ENCODE assay signal across 1 cellular context in the genomic region with DNA sequence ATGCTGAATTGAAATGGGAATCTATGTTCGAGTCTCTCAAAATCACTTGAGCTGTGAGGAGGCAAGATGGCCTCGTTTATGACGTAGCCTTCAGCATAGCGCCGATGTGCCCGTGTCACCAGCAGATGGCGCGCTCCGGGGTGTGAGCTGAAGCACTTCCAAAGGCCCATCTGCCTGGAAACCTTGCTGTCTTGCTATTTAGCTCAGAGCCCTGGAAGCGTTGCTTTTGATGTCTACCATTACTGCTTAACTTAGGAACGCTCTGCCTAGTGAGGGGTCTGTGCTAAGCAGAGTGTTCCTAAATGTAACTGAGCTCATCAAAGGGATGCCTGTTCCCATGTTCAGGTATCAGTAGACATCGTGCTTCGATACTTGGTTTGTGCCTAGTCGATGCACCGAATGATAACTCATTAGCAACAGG.
A peak's percentile ranks its signal among the peaks of the same experiment; 100 is the strongest.
TF ChIP-seq lines count a peak whose summit lies in the region.

No MANE protein-coding gene starts in this region.

TF ChIP-seq in HepG2, 621 proteins besides CTCF, POLR2A, EP300 and RAD21 (continued from another document and continues in another):
- TF ChIP-seq, protein P1, sequence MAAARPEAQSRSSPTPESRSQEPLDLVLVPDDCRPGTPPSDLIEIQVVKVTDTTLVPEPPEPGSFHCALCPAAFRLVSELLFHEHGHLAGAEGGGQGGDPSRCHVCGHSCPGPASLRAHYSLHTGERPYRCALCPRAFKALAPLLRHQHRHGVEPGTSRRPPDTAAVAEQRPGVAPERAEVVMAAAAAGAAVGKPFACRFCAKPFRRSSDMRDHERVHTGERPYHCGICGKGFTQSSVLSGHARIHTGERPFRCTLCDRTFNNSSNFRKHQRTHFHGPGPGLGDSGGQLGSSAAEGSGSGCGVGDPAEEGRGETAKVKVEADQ (CRISPR knock-in tag; IDR thresholded peaks at IDR 0.05; ENCODE audit: borderline replicate concordance): peak; percentile 71; the same call in 1 of the 2 replicates
- TF ChIP-seq HNRNPLL (IDR thresholded peaks at IDR 0.05; ENCODE audit: low read depth, low read length, poor library complexity, severe bottlenecking): no peak
- TF ChIP-seq ZKSCAN1 (IDR thresholded peaks at IDR 0.05; ENCODE audit: low read length): no peak; the same call in 1 of the 2 replicates
- TF ChIP-seq, protein P2, sequence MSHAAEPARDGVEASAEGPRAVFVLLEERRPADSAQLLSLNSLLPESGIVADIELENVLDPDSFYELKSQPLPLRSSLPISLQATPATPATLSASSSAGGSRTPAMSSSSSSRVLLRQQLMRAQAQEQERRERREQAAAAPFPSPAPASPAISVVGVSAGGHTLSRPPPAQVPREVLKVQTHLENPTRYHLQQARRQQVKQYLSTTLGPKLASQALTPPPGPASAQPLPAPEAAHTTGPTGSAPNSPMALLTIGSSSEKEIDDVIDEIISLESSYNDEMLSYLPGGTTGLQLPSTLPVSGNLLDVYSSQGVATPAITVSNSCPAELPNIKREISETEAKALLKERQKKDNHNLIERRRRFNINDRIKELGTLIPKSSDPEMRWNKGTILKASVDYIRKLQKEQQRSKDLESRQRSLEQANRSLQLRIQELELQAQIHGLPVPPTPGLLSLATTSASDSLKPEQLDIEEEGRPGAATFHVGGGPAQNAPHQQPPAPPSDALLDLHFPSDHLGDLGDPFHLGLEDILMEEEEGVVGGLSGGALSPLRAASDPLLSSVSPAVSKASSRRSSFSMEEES (CRISPR knock-in tag; IDR thresholded peaks at IDR 0.05): no peak
- TF ChIP-seq ZNF367 (CRISPR knock-in tag; IDR thresholded peaks at IDR 0.05; ENCODE audit: borderline replicate concordance): no peak
- TF ChIP-seq, protein P3, sequence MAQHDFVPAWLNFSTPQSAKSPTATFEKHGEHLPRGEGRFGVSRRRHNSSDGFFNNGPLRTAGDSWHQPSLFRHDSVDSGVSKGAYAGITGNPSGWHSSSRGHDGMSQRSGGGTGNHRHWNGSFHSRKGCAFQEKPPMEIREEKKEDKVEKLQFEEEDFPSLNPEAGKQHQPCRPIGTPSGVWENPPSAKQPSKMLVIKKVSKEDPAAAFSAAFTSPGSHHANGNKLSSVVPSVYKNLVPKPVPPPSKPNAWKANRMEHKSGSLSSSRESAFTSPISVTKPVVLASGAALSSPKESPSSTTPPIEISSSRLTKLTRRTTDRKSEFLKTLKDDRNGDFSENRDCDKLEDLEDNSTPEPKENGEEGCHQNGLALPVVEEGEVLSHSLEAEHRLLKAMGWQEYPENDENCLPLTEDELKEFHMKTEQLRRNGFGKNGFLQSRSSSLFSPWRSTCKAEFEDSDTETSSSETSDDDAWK (CRISPR knock-in tag; IDR thresholded peaks at IDR 0.05): no peak
- TF ChIP-seq BHLHE40 (IDR thresholded peaks at IDR 0.05; ENCODE audit: low read length): peak; percentile 58; the same call in 1 of the 2 replicates
- TF ChIP-seq ZNF3 (CRISPR knock-in tag; IDR thresholded peaks at IDR 0.05): 0 out of 2 replicates have a peak, but pooled peaks have one; percentile 44
- no peak for TF ChIP-seq ZNF773 (CRISPR knock-in tag; IDR thresholded peaks at IDR 0.05; ENCODE audit: borderline replicate concordance)
- TF ChIP-seq, protein P4, sequence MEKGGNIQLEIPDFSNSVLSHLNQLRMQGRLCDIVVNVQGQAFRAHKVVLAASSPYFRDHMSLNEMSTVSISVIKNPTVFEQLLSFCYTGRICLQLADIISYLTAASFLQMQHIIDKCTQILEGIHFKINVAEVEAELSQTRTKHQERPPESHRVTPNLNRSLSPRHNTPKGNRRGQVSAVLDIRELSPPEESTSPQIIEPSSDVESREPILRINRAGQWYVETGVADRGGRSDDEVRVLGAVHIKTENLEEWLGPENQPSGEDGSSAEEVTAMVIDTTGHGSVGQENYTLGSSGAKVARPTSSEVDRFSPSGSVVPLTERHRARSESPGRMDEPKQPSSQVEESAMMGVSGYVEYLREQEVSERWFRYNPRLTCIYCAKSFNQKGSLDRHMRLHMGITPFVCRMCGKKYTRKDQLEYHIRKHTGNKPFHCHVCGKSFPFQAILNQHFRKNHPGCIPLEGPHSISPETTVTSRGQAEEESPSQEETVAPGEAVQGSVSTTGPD (CRISPR knock-in tag; IDR thresholded peaks at IDR 0.05): no peak
- no peak for TF ChIP-seq ARID2 (CRISPR knock-in tag; IDR thresholded peaks at IDR 0.05; ENCODE audit: borderline replicate concordance)
- TF ChIP-seq ZNF296 (CRISPR knock-in tag; conservative IDR thresholded peaks at IDR 0.05): no peak
- TF ChIP-seq, protein P5, sequence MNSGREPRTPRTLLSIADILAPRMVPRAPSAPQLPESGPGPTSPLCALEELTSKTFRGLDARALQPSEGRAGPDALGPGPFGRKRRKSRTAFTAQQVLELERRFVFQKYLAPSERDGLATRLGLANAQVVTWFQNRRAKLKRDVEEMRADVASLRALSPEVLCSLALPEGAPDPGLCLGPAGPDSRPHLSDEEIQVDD (CRISPR knock-in tag; IDR thresholded peaks at IDR 0.05; ENCODE audit: borderline replicate concordance): no peak
- TF ChIP-seq, protein P6, sequence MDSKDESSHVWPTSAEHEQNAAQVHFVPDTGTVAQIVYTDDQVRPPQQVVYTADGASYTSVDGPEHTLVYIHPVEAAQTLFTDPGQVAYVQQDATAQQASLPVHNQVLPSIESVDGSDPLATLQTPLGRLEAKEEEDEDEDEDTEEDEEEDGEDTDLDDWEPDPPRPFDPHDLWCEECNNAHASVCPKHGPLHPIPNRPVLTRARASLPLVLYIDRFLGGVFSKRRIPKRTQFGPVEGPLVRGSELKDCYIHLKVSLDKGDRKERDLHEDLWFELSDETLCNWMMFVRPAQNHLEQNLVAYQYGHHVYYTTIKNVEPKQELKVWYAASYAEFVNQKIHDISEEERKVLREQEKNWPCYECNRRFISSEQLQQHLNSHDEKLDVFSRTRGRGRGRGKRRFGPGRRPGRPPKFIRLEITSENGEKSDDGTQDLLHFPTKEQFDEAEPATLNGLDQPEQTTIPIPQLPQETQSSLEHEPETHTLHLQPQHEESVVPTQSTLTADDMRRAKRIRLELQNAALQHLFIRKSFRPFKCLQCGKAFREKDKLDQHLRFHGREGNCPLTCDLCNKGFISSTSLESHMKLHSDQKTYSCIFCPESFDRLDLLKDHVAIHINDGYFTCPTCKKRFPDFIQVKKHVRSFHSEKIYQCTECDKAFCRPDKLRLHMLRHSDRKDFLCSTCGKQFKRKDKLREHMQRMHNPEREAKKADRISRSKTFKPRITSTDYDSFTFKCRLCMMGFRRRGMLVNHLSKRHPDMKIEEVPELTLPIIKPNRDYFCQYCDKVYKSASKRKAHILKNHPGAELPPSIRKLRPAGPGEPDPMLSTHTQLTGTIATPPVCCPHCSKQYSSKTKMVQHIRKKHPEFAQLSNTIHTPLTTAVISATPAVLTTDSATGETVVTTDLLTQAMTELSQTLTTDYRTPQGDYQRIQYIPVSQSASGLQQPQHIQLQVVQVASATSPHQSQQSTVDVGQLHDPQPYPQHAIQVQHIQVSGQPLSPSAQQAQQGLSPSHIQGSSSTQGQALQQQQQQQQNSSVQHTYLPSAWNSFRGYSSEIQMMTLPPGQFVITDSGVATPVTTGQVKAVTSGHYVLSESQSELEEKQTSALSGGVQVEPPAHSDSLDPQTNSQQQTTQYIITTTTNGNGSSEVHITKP (CRISPR knock-in tag; IDR thresholded peaks at IDR 0.05; ENCODE audit: low read depth): peak; percentile 32; the same call in 1 of the 2 replicates
- TF ChIP-seq ZNF749 (CRISPR knock-in tag; IDR thresholded peaks at IDR 0.05; ENCODE audit: borderline replicate concordance): no peak
- TF ChIP-seq NFKB2 (CRISPR knock-in tag; IDR thresholded peaks at IDR 0.05; ENCODE audit: borderline replicate concordance): no peak
- TF ChIP-seq KLF16 (CRISPR knock-in tag; IDR thresholded peaks at IDR 0.05): 0 out of 4 replicates have a peak, but pooled peaks of 1 of the 2 experiments have one; percentile 40
- no peak for TF ChIP-seq NFRKB (IDR thresholded peaks at IDR 0.05)
- TF ChIP-seq KAT7 (CRISPR knock-in tag; IDR thresholded peaks at IDR 0.05; ENCODE audit: borderline replicate concordance): peak; percentile 79; the same call in 1 of the 2 replicates
- TF ChIP-seq RCOR2 (CRISPR knock-in tag; IDR thresholded peaks at IDR 0.05): peak; percentile 48; the same call in 1 of the 2 replicates
- TF ChIP-seq HIVEP1 (CRISPR knock-in tag; IDR thresholded peaks at IDR 0.05): no peak
- TF ChIP-seq ZNF33A (CRISPR knock-in tag; IDR thresholded peaks at IDR 0.05; ENCODE audit: borderline replicate concordance): no peak
- TF ChIP-seq HDAC1 (CRISPR knock-in tag; IDR thresholded peaks at IDR 0.05): peak; percentile 40; the same call in 1 of the 2 replicates
- TF ChIP-seq, protein P7, sequence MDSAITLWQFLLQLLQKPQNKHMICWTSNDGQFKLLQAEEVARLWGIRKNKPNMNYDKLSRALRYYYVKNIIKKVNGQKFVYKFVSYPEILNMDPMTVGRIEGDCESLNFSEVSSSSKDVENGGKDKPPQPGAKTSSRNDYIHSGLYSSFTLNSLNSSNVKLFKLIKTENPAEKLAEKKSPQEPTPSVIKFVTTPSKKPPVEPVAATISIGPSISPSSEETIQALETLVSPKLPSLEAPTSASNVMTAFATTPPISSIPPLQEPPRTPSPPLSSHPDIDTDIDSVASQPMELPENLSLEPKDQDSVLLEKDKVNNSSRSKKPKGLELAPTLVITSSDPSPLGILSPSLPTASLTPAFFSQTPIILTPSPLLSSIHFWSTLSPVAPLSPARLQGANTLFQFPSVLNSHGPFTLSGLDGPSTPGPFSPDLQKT (CRISPR knock-in tag; IDR thresholded peaks at IDR 0.05; ENCODE audit: borderline replicate concordance): no peak
- no peak for TF ChIP-seq ASH2L (IDR thresholded peaks at IDR 0.05; ENCODE audit: insufficient read length, low read depth, low read length)
- TF ChIP-seq ZNF451 (CRISPR knock-in tag; IDR thresholded peaks at IDR 0.05): 0 out of 2 replicates have a peak, but pooled peaks have one; percentile 44
- TF ChIP-seq TAF15 (IDR thresholded peaks at IDR 0.05; ENCODE audit: low read depth, low read length, poor library complexity, severe bottlenecking): no peak
- no peak for TF ChIP-seq HMG20B (CRISPR knock-in tag; conservative IDR thresholded peaks at IDR 0.05)
- no peak for TF ChIP-seq KDM1A (CRISPR knock-in tag; IDR thresholded peaks at IDR 0.05)
- no peak for TF ChIP-seq ZNF30 (CRISPR knock-in tag; IDR thresholded peaks at IDR 0.05)
- TF ChIP-seq, protein P8, sequence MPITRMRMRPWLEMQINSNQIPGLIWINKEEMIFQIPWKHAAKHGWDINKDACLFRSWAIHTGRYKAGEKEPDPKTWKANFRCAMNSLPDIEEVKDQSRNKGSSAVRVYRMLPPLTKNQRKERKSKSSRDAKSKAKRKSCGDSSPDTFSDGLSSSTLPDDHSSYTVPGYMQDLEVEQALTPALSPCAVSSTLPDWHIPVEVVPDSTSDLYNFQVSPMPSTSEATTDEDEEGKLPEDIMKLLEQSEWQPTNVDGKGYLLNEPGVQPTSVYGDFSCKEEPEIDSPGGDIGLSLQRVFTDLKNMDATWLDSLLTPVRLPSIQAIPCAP (CRISPR knock-in tag; IDR thresholded peaks at IDR 0.05; ENCODE audit: low read depth): no peak
- TF ChIP-seq ZNF24 (IDR thresholded peaks at IDR 0.05): no peak
- TF ChIP-seq NFE2 (CRISPR knock-in tag; IDR thresholded peaks at IDR 0.05): no peak
- no peak for TF ChIP-seq ZNF510 (CRISPR knock-in tag; IDR thresholded peaks at IDR 0.05; ENCODE audit: low read depth)
- TF ChIP-seq ZNF629 (CRISPR knock-in tag; conservative IDR thresholded peaks at IDR 0.05): no peak
- peak; percentile 56; the same call in 1 of the 2 replicates for TF ChIP-seq FOXA3 (CRISPR knock-in tag; IDR thresholded peaks at IDR 0.05)
- TF ChIP-seq, protein P9, sequence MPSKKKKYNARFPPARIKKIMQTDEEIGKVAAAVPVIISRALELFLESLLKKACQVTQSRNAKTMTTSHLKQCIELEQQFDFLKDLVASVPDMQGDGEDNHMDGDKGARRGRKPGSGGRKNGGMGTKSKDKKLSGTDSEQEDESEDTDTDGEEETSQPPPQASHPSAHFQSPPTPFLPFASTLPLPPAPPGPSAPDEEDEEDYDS (CRISPR knock-in tag; IDR thresholded peaks at IDR 0.05): peak; percentile 29; the same call in 1 of the 2 replicates
- TF ChIP-seq, protein P10, sequence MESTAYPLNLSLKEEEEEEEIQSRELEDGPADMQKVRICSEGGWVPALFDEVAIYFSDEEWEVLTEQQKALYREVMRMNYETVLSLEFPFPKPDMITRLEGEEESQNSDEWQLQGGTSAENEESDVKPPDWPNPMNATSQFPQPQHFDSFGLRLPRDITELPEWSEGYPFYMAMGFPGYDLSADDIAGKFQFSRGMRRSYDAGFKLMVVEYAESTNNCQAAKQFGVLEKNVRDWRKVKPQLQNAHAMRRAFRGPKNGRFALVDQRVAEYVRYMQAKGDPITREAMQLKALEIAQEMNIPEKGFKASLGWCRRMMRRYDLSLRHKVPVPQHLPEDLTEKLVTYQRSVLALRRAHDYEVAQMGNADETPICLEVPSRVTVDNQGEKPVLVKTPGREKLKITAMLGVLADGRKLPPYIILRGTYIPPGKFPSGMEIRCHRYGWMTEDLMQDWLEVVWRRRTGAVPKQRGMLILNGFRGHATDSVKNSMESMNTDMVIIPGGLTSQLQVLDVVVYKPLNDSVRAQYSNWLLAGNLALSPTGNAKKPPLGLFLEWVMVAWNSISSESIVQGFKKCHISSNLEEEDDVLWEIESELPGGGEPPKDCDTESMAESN (CRISPR knock-in tag; conservative IDR thresholded peaks at IDR 0.05): no peak
- no peak for TF ChIP-seq SYNCRIP (IDR thresholded peaks at IDR 0.05; ENCODE audit: insufficient read depth, low read depth, low read length)
- TF ChIP-seq ZNF563 (CRISPR knock-in tag; IDR thresholded peaks at IDR 0.05): peak; percentile 38; the same call in 1 of the 2 replicates
- TF ChIP-seq, protein P11, sequence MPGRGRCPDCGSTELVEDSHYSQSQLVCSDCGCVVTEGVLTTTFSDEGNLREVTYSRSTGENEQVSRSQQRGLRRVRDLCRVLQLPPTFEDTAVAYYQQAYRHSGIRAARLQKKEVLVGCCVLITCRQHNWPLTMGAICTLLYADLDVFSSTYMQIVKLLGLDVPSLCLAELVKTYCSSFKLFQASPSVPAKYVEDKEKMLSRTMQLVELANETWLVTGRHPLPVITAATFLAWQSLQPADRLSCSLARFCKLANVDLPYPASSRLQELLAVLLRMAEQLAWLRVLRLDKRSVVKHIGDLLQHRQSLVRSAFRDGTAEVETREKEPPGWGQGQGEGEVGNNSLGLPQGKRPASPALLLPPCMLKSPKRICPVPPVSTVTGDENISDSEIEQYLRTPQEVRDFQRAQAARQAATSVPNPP (CRISPR knock-in tag; IDR thresholded peaks at IDR 0.05): no peak
- TF ChIP-seq KLF11 (CRISPR knock-in tag; IDR thresholded peaks at IDR 0.05): no peak
